ENCODE assay signal across 20 cellular contexts in genomic region chr3:28315711-28316110, GRCh38. TPM values are rescaled to one million over a fixed set of nuclear protein-coding genes. Genes with fewer than 3 reads are reported as not detected.
A peak's percentile ranks its signal among the peaks of the same experiment; 100 is the strongest.
DNase-seq lines count a peak whose midpoint lies in the region; ATAC-seq, FAIRE-seq and TF ChIP-seq lines count a peak whose summit lies in the region.
"Had no signal": no experiment of that assay in that cellular context is flagged by ENCODE, and none has a peak within 500 bp of the region (broad histone marks: within the 10 kb centered on the region; RNA-seq: fewer than 3 reads in every experiment).

No MANE protein-coding gene starts in this region.

- H3K27ac Mint-ChIP-seq in natural killer cell treated with Interleukin-12 subunit alpha and Interleukin-12 subunit beta and Interleukin-15 and Interleukin-18, amount 100 ng/mL, for 72 hours, result peak overlapping the region; percentile 66 to 68
- peak overlapping the region in 1 of 2 donors; percentile 9 for H3K27ac Mint-ChIP-seq in natural killer cell
- H3K27ac Mint-ChIP-seq in stimulated activated effector memory CD8-positive, alpha-beta T cell treated with anti-CD3 and anti-CD28 coated beads, Interleukin-12 subunit alpha, Interleukin-12 subunit beta, amount 100 ng/mL, for 72 hours, result peak overlapping the region; percentile 1
- H3K27ac Mint-ChIP-seq in Calu3 (ENCODE audit: unreplicated experiment), result no peak overlapping the region
- H3K27ac Mint-ChIP-seq: B cell; CD14-positive monocyte; CD4-positive, alpha-beta T cell; H9 had no signal

- peaks cover 36 to 39% of the 10 kb centered on the region in 2 donors for H3K4me1 Mint-ChIP-seq in natural killer cell treated with Interleukin-12 subunit alpha and Interleukin-12 subunit beta and Interleukin-15 and Interleukin-18, amount 100 ng/mL, for 72 hours (ENCODE audit: low read depth in 2 of 2)
- peaks cover 34 to 57% of the 10 kb centered on the region in 2 donors for H3K4me1 Mint-ChIP-seq in natural killer cell
- peaks cover 33% of the 10 kb centered on the region for H3K4me1 Mint-ChIP-seq in stimulated activated effector memory CD8-positive, alpha-beta T cell treated with anti-CD3 and anti-CD28 coated beads, Interleukin-12 subunit alpha, Interleukin-12 subunit beta, amount 100 ng/mL, for 72 hours
- H3K4me1 Mint-ChIP-seq in Calu3 (ENCODE audit: low read depth, unreplicated experiment), result no peaks in the 10 kb centered on the region
- H3K4me1 Mint-ChIP-seq: B cell, CD14-positive monocyte had no signal

- CTCF ChIA-PET in Calu3 (lab: Charles Lee), result no interaction called here

- peak overlapping the region; percentile 65 for H3K4me3 Mint-ChIP-seq in natural killer cell treated with Interleukin-12 subunit alpha and Interleukin-12 subunit beta and Interleukin-15 and Interleukin-18, amount 100 ng/mL, for 72 hours
- no peak overlapping the region for H3K4me3 Mint-ChIP-seq in natural killer cell
- no peak overlapping the region for H3K4me3 Mint-ChIP-seq in stimulated activated effector memory CD8-positive, alpha-beta T cell treated with anti-CD3 and anti-CD28 coated beads, Interleukin-12 subunit alpha, Interleukin-12 subunit beta, amount 100 ng/mL, for 72 hours
- H3K4me3 Mint-ChIP-seq in Calu3 (ENCODE audit: low read depth, unreplicated experiment), result no peak overlapping the region
- H3K4me3 Mint-ChIP-seq: B cell; CD14-positive monocyte; CD4-positive, alpha-beta T cell; H9 had no signal

- DNase-seq in natural killer cell treated with Interleukin-12 subunit alpha and Interleukin-12 subunit beta and Interleukin-15 and Interleukin-18, amount 100 ng/mL, for 72 hours (ENCODE audit: low spot score), result no peak
- no peak for DNase-seq in natural killer cell
- DNase-seq in H54 (ENCODE audit: insufficient read length, low spot score), result no peak
- DNase-seq in stimulated activated effector memory CD8-positive, alpha-beta T cell treated with anti-CD3 and anti-CD28 coated beads, Interleukin-12 subunit alpha, Interleukin-12 subunit beta, amount 100 ng/mL, for 72 hours (ENCODE audit: low spot score in 2 of 2), result no peak
- no peak for DNase-seq in GM20000 (ENCODE audit: low spot score)
- no peak for DNase-seq in Calu3
- DNase-seq: CD4-positive, alpha-beta T cell; COR-L47; DMS153; DND-41; GM23248; H9 had no signal

- H3K9me3 Mint-ChIP-seq in natural killer cell treated with Interleukin-12 subunit alpha and Interleukin-12 subunit beta and Interleukin-15 and Interleukin-18, amount 100 ng/mL, for 72 hours, result no peaks in the 10 kb centered on the region
- H3K9me3 Mint-ChIP-seq in natural killer cell (no peaks in the 10 kb centered on the region), Calu3 (ENCODE audit: low read depth, unreplicated experiment) (no peaks in the 10 kb centered on the region)
- no peaks in the 10 kb centered on the region for H3K9me3 Mint-ChIP-seq in stimulated activated effector memory CD8-positive, alpha-beta T cell treated with anti-CD3 and anti-CD28 coated beads, Interleukin-12 subunit alpha, Interleukin-12 subunit beta, amount 100 ng/mL, for 72 hours
- H3K9me3 Mint-ChIP-seq: CD4-positive, alpha-beta T cell; H9 had no signal

- ATAC-seq in natural killer cell treated with Interleukin-12 subunit alpha and Interleukin-12 subunit beta and Interleukin-15 and Interleukin-18, amount 100 ng/mL, for 72 hours, result peak; percentile 57 to 76
- no peak for ATAC-seq in natural killer cell
- ATAC-seq in stimulated activated effector memory CD8-positive, alpha-beta T cell treated with anti-CD3 and anti-CD28 coated beads, Interleukin-12 subunit alpha, Interleukin-12 subunit beta, amount 100 ng/mL, for 72 hours, result peak; percentile 76
- ATAC-seq: HCT116 had no signal

- no peak for TF ChIP-seq POLR2A in H54 (IDR thresholded peaks at IDR 0.05; ENCODE audit: low read depth, low read length)

- no peaks in the 10 kb centered on the region for H3K27me3 Mint-ChIP-seq in natural killer cell treated with Interleukin-12 subunit alpha and Interleukin-12 subunit beta and Interleukin-15 and Interleukin-18, amount 100 ng/mL, for 72 hours
- H3K27me3 Mint-ChIP-seq in natural killer cell (ENCODE audit: low read depth in 2 of 2), result no peaks in the 10 kb centered on the region
- H3K27me3 Mint-ChIP-seq in Calu3 (ENCODE audit: unreplicated experiment), result no peaks in the 10 kb centered on the region
- H3K27me3 Mint-ChIP-seq: B cell; CD4-positive, alpha-beta T cell had no signal

- FAIRE-seq in H54 (lab: Jason Lieb, UNC), result peak; percentile 36
- FAIRE-seq: G401.6, GM12892, H1 had no signal

- no TSS peak for BruUV-seq in Calu3 (replicated peaks; lab: Mats Ljungman, UMichigan)

- H3K36me3 Mint-ChIP-seq in natural killer cell treated with Interleukin-12 subunit alpha and Interleukin-12 subunit beta and Interleukin-15 and Interleukin-18, amount 100 ng/mL, for 72 hours, result peaks cover 14% of the 10 kb centered on the region
- H3K36me3 Mint-ChIP-seq in natural killer cell (peaks cover 15% of the 10 kb centered on the region), Calu3 (ENCODE audit: insufficient read depth, unreplicated experiment) (no peaks in the 10 kb centered on the region)
- peaks cover 41% of the 10 kb centered on the region for H3K36me3 Mint-ChIP-seq in stimulated activated effector memory CD8-positive, alpha-beta T cell treated with anti-CD3 and anti-CD28 coated beads, Interleukin-12 subunit alpha, Interleukin-12 subunit beta, amount 100 ng/mL, for 72 hours

- intact Hi-C loops in natural killer cell (cut with micrococcal nuclease), result no loop called here
- intact Hi-C loops in Calu3 (cut with micrococcal nuclease; ENCODE audit: unreplicated experiment), result no loop called here

- TF ChIP-seq CTCF in natural killer cell (IDR thresholded peaks at IDR 0.05), result no peak
- no peak for TF ChIP-seq CTCF in GM20000 (IDR thresholded peaks at IDR 0.05; ENCODE audit: extremely low read depth, missing control alignments)
- TF ChIP-seq CTCF in Calu3 (IDR thresholded peaks at IDR 0.05; ENCODE audit: unreplicated experiment), result no peak

RNA-seq across cellular contexts. Expression of gene ZCWPW2, which starts 32.8 kb away (rescaled TPM):
- total RNA-seq in natural killer cell treated with Interleukin-12 subunit alpha and Interleukin-12 subunit beta and Interleukin-15 and Interleukin-18, amount 100 ng/mL, for 72 hours, result under 1 TPM in 1 of 2 donors, not detected in 1; 0.24 TPM
- total RNA-seq in natural killer cell (under 1 TPM in 1 of 3 donors, not detected in 2; 0.43 TPM), Calu3 (2022) (0.42 TPM in 1 of 2 replicates, not detected in the other)
- total RNA-seq: A172, A673, B cell had no signal

RNA-seq across cellular contexts. Expression of gene AZI2, which starts 32.9 kb away (rescaled TPM):
- 10 to 100 TPM; 50.1 to 71.3 TPM for total RNA-seq in natural killer cell treated with Interleukin-12 subunit alpha and Interleukin-12 subunit beta and Interleukin-15 and Interleukin-18, amount 100 ng/mL, for 72 hours
- total RNA-seq in natural killer cell (10 to 100 TPM; 29.3 to 38.6 (median 32.0) TPM), Calu3 (2022) (37.5 and 47.3 TPM in 2 replicates)

Comparison
In these comparisons a context has a peak if more than half of its experiments do, and no peak if none do; other contexts are left out.
1. ATAC-seq: peak in natural killer cell treated with Interleukin-12 subunit alpha and Interleukin-12 subunit beta and Interleukin-15 and Interleukin-18, amount 100 ng/mL, for 72 hours (2 of 2) and stimulated activated effector memory CD8-positive, alpha-beta T cell treated with anti-CD3 and anti-CD28 coated beads, Interleukin-12 subunit alpha, Interleukin-12 subunit beta, amount 100 ng/mL, for 72 hours (single experiment); none in natural killer cell (0 of 3).